11 cellular contexts compared by ENCODE assay signal in the genomic region with DNA sequence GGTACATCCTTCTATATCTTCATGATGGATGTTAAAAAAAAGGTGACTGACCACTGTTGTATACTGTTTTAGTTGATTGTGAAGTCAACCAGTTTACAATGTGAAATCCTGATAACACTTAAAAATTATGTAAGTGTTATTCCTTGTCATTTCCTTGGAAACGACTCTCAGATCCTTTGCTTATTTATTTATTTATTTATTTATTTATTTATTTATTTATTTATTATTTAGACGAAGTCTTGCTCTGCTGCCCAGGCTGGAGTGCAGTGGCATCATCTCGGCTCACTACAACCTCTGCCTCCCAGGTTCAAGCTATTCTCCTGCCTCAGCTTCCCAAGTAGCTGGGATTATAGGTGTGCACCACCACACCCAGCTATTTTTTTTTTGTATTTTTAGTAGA. TPM values are rescaled to one million over a fixed set of nuclear protein-coding genes. Genes with fewer than 3 reads are reported as not detected.
"Had no signal": no experiment of that assay in that cellular context is flagged by ENCODE, and none has a peak within 500 bp of the region (broad histone marks: within the 10 kb centered on the region; RNA-seq: fewer than 3 reads in every experiment).

No MANE protein-coding gene starts in this region.

RNA-seq across cellular contexts. Expression of a gene that starts 58.0 kb away (rescaled TPM):
- total RNA-seq: activated CD4-positive, alpha-beta memory T cell treated with anti-CD3 and anti-CD28 coated beads for 36 hours; activated CD4-positive, alpha-beta T cell treated with anti-CD3 and anti-CD28 coated beads for 36 hours; activated CD4-positive, alpha-beta T cell treated with anti-CD3 and anti-CD28 coated beads, Interleukin-2, amount 10 ng/mL, durations not matched to agents 24 days and 14 days; activated CD4-positive, alpha-beta T cell treated with anti-CD3 and anti-CD28 coated beads, Interleukin-2, amount 10 ng/mL, durations not matched to agents 7 days and 5 days; activated CD8-positive, alpha-beta memory T cell treated with anti-CD3 and anti-CD28 coated beads for 36 hours; activated CD8-positive, alpha-beta memory T cell treated with anti-CD3 and anti-CD28 coated beads, Interleukin-2, amount 10 ng/mL, durations not matched to agents 7 days and 5 days; activated CD8-positive, alpha-beta T cell treated with anti-CD3 and anti-CD28 coated beads for 36 hours; activated CD8-positive, alpha-beta T cell treated with anti-CD3 and anti-CD28 coated beads, Interleukin-2, amount 10 ng/mL, durations not matched to agents 7 days and 5 days; T-cell; T-helper 1 cell treated with Interleukin-12 subunit alpha and Interleukin-12 subunit beta and Interleukin-4 antibody, amounts not matched to agents 30 ng/mL and 1 ng/mL, for 36 hours; T-helper 2 cell treated with Interferon-gamma antibody and Interleukin-4, amounts not matched to agents 100 ng/mL and 5 ng/mL, for 36 hours had no signal
